In the genomic region with DNA sequence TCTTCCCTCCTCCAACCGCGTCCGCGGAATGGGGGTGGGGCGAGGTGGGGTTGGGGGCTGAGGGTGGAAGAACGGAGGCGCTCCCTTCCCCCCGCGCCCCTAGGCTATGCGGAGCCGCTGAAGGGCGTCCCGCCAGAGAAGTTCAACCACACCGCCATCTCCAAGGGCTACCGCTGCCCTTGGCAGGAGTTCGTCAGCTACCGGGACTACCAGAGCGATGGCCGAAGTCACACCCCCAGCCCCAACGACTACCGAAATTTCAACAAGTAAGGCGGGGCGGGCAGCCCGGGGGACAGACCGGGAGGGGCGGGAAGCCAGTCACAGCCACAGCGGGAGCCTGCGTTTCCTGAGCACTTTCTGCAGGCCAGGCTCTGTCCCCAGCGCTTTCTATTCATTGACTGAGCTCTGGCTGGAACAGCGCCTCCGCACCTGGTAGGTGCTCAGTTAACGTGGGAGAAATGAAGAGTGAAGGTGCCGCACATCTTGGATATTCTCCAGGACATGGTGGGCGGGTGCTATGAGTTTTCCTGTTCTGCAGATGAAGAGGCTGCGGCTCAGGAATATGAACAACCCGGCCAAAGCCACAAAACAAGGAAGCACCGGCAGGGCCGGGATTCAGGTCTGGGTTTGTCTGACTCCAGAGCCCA, we compare ENCODE assay signal across 8 cellular contexts. TPM values are rescaled to one million over a fixed set of nuclear protein-coding genes. Genes with fewer than 3 reads are reported as not detected.
DNase-seq lines count a peak whose midpoint lies in the region; ATAC-seq and TF ChIP-seq lines count a peak whose summit lies in the region.

No MANE protein-coding gene starts in this region.

- dilution Hi-C loops in mammary epithelial cell (cut with HindIII; ENCODE audit: low sequenced_read_pairs) = no loop called here

- H3K27me3 ChIP-seq in Panc1 (ENCODE audit: control insufficient read depth, insufficient read depth, low read length) = no peaks in the 10 kb centered on the region
- no peaks in the 10 kb centered on the region for H3K27me3 ChIP-seq in mammary epithelial cell (ENCODE audit: insufficient read depth, low read length)

- CTCF ChIA-PET in Panc1 (lab: Charles Lee) = no interaction called here
- CTCF ChIA-PET in mammary epithelial cell (lab: Charles Lee; ENCODE audit: low non-redundant PET) = no interaction called here

- H3K9ac ChIP-seq in mammary epithelial cell (ENCODE audit: insufficient read depth, low read length) = no peak overlapping the region

- no peak for TF ChIP-seq CTCF in Panc1 (IDR thresholded peaks at IDR 0.05)
- TF ChIP-seq CTCF in mammary epithelial cell (conservative IDR thresholded peaks at IDR 0.05 in 1 of 2, IDR thresholded peaks at IDR 0.05 in 1 of 2; ENCODE audit: extremely low read depth in 1 of 2, insufficient read depth in 1 of 2, low read depth in 1 of 2, low read length in 2 of 2) = peak in 1 of 2 donors; percentile 12

- in situ Hi-C loops in Panc1 (cut with HindIII; ENCODE audit: low pct_unique_long_range_greater_than_20kb, low sequenced_read_pairs) = no loop called here
- in situ Hi-C loops in mammary epithelial cell (cut with MboI; ENCODE audit: low sequenced_read_pairs in 2 of 2) = loop anchor here (25.0 kb wide), 1 partner anchor 210 kb away; no protein-coding TSS in a partner anchor

- H3K4me3 ChIP-seq in Panc1 (ENCODE audit: low read depth in 2 of 2, low read length in 2 of 2) (peak overlapping the region; percentile 49 to 68), mammary epithelial cell (replicated peaks in 1 of 3; ENCODE audit: insufficient read depth in 1 of 3, low read depth in 2 of 3, low read length in 3 of 3) (peak overlapping the region in 2 of 3 experiments; percentile 15 to 37)

- no peaks in the 10 kb centered on the region for H3K79me2 ChIP-seq in mammary epithelial cell (ENCODE audit: insufficient read depth, low read length)

- no peak for TF ChIP-seq POLR2A in GM18505 (IDR thresholded peaks at IDR 0.05; ENCODE audit: borderline replicate concordance, extremely low read depth, insufficient read depth, insufficient read length)

- DNase-seq in Panc1 (ENCODE audit: low read depth, low spot score) (no peak), mammary epithelial cell (peak; percentile 76), left kidney (ENCODE audit: low read depth, low spot score) (peak; percentile 65)
- DNase-seq in stimulated activated CD4-positive, alpha-beta T cell treated with anti-CD3 and anti-CD28 coated beads, Interleukin-4, amount 100 ng/mL, for 24 hours = peak; percentile 17

- BruUV-seq in Panc1 (replicated peaks; lab: Mats Ljungman, UMichigan) (no TSS peak), mammary epithelial cell (replicated peaks; lab: Mats Ljungman, UMichigan) (no TSS peak)

- H3K36me3 ChIP-seq in Panc1 (ENCODE audit: control insufficient read depth, insufficient read depth, low read length) = no peaks in the 10 kb centered on the region
- H3K36me3 ChIP-seq in mammary epithelial cell (ENCODE audit: insufficient read depth, low read length) = no peaks in the 10 kb centered on the region

- peaks cover 11% of the 10 kb centered on the region for H3K4me1 ChIP-seq in Panc1 (ENCODE audit: control insufficient read depth, insufficient read depth, low read length)
- peaks cover 5% of the 10 kb centered on the region for H3K4me1 ChIP-seq in mammary epithelial cell (ENCODE audit: insufficient read depth, low read length)

- peak overlapping the region; percentile 65 for H3K27ac ChIP-seq in Panc1 (ENCODE audit: low read length)
- no peak overlapping the region for H3K27ac ChIP-seq in mammary epithelial cell (ENCODE audit: insufficient read depth, low read depth, low read length)

- H2AFZ ChIP-seq in mammary epithelial cell (ENCODE audit: low read depth, low read length) = peak overlapping the region; percentile 78

- H4K20me1 ChIP-seq in mammary epithelial cell (ENCODE audit: insufficient read depth, low read length) = no peaks in the 10 kb centered on the region

- H3K9me3 ChIP-seq in Panc1 (ENCODE audit: control insufficient read depth, insufficient read depth, low read depth, low read length) (no peaks in the 10 kb centered on the region), mammary epithelial cell (replicated peaks; ENCODE audit: insufficient read depth, low read length) (no peaks in the 10 kb centered on the region)

- 5% methylated on average over 11 of the region's 38 CpGs for WGBS in mammary epithelial cell (ENCODE audit: low coverage, missing lambda C conversion rate)

- ATAC-seq in GM18505 (IDR thresholded peaks at IDR 0.05; ENCODE audit: unreplicated experiment) = peak; percentile 55
- ATAC-seq in Panc1 = peak; percentile 81
- no peak for ATAC-seq in HG03280 (IDR thresholded peaks at IDR 0.05; ENCODE audit: unreplicated experiment)
- no peak for ATAC-seq in GM21381 (IDR thresholded peaks at IDR 0.05; ENCODE audit: unreplicated experiment)
- no peak for ATAC-seq in GM18517 (IDR thresholded peaks at IDR 0.05; ENCODE audit: unreplicated experiment)

- peak overlapping the region; percentile 70 for H3K4me2 ChIP-seq in mammary epithelial cell (ENCODE audit: insufficient read depth, low read depth, low read length)

- intact Hi-C loops in Panc1 (cut with micrococcal nuclease; ENCODE audit: unreplicated experiment) = no loop called here
- intact Hi-C loops in mammary epithelial cell (cut with micrococcal nuclease) = no loop called here

- POLR2A ChIA-PET in Panc1 (lab: Charles Lee) = interaction anchor here (1.1 kb wide), 1 partner anchor 28 kb away, joined by 13 read pairs; the partner anchor contains the start of gene RBM22

RNA-seq across cellular contexts. Expression of gene MYOZ3, which starts 11.3 kb away (rescaled TPM):
- 1.7 TPM for total RNA-seq in Panc1 (2021; ENCODE audit: unreplicated experiment)
- 1.9 TPM for polyA plus RNA-seq in Panc1 (2012; ENCODE audit: insufficient read length)
- not detected for total RNA-seq in mammary epithelial cell
- polyA plus RNA-seq in mammary epithelial cell = not detected
- polyA minus RNA-seq in mammary epithelial cell = not detected

RNA-seq across cellular contexts. Expression of gene RBM22, which starts 28.5 kb away (rescaled TPM):
- total RNA-seq in Panc1 (2021; ENCODE audit: unreplicated experiment) = 54.3 TPM
- polyA plus RNA-seq in Panc1 (2012; ENCODE audit: insufficient read length) = 47.3 TPM
- 10 to 100 TPM; 28.5 to 34.7 TPM for total RNA-seq in mammary epithelial cell
- 39.8 TPM for polyA plus RNA-seq in mammary epithelial cell
- 65.6 TPM for polyA minus RNA-seq in mammary epithelial cell

RNA-seq across cellular contexts. Expression of gene SYNPO, which starts 31.9 kb away (rescaled TPM):
- total RNA-seq in Panc1 (2021; ENCODE audit: unreplicated experiment) = 82.8 TPM
- polyA plus RNA-seq in Panc1 (2012; ENCODE audit: insufficient read length) = 66.3 TPM
- total RNA-seq in mammary epithelial cell = 1 to 10 TPM; 1.3 to 5.3 TPM
- polyA plus RNA-seq in mammary epithelial cell = 2.6 TPM
- polyA minus RNA-seq in mammary epithelial cell = 23.9 TPM

Comparison
In these comparisons a context has a peak if more than half of its experiments do, and no peak if none do; other contexts are left out.
1. ATAC-seq: peak in GM18505 (single experiment) and Panc1 (single experiment); none in HG03280 (single experiment), GM21381 (single experiment) and GM18517 (single experiment).
2. RNA of gene SYNPO, which starts 31.9 kb away (total RNA-seq): 82.8 TPM in Panc1 (single experiment); 1.3 to 5.3 TPM in mammary epithelial cell; every median in the first group is over 10 times any median in the second.